Comparison of ENCODE assay signal across 8 cellular contexts in the genomic region with DNA sequence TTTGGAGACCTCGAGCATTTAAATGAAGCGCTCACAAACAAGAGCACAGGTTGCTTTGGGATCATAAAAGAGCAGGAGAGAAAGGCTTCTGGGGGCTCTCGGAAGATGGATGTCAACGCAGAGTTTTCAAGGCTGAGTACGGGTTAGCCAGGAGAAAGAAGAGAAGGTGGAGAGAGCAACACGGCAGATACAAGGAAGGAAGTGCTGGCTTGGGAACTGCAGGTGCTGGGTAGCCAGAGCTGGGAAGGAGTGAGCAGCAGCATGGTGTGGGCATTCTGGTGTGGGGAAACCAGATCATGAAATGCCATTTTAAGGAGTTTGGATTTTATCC. TPM values are rescaled to one million over a fixed set of nuclear protein-coding genes. Genes with fewer than 3 reads are reported as not detected.
DNase-seq lines count a peak whose midpoint lies in the region; ATAC-seq and TF ChIP-seq lines count a peak whose summit lies in the region.

No MANE protein-coding gene starts in this region.

- no peaks in the 10 kb centered on the region for H3K27me3 Mint-ChIP-seq in T-helper 17 cell

- POLR2A ChIA-PET in HEK293 (lab: Yijun Ruan, JAX): interaction anchor here (1.0 kb wide), 1 partner anchor 9 kb away, joined by 3 read pairs; no protein-coding TSS in a partner anchor

- 0 to 2% methylated on average over 6 of the region's 6 CpGs for WGBS in heart right ventricle, 2 donors

- H3K36me3 Mint-ChIP-seq in T-helper 17 cell (ENCODE audit: low read depth): peaks cover 4% of the 10 kb centered on the region

- no peak for ATAC-seq in T-helper 17 cell
- ATAC-seq in heart right ventricle: peak in 3 of 8 donors; percentile 3 to 18 (median 3)
- no peak for ATAC-seq in HG03432 (IDR thresholded peaks at IDR 0.05; ENCODE audit: unreplicated experiment)
- ATAC-seq in GM21526 (IDR thresholded peaks at IDR 0.05; ENCODE audit: low FRiP score, unreplicated experiment): no peak

- peak overlapping the region; percentile 64 for H3K4me3 ChIP-seq in HEK293 (ENCODE audit: low read depth, low read length)
- peak overlapping the region; percentile 45 to 100 (median 92) for H3K4me3 ChIP-seq in heart right ventricle
- peak overlapping the region; percentile 80 for H3K4me3 ChIP-seq in skeletal muscle satellite cell (ENCODE audit: low read length)

- H3K36me3 ChIP-seq in HEK293 (ENCODE audit: control insufficient read depth in 2 of 2, insufficient read depth in 1 of 2, low read length in 2 of 2) (no peaks in the 10 kb centered on the region), heart right ventricle (peaks cover 0 to 5% (median 0%) of the 10 kb centered on the region in 9 donors), skeletal muscle satellite cell (ENCODE audit: insufficient read depth, low read length) (no peaks in the 10 kb centered on the region)

- peak overlapping the region; percentile 97 for H3K27ac Mint-ChIP-seq in T-helper 17 cell

- peaks cover 27% of the 10 kb centered on the region for H3K4me1 Mint-ChIP-seq in T-helper 17 cell

- H3K4me2 ChIP-seq in skeletal muscle satellite cell (ENCODE audit: low read length): peak overlapping the region; percentile 98

- no peaks in the 10 kb centered on the region for H3K27me3 ChIP-seq in heart right ventricle
- H3K27me3 ChIP-seq in skeletal muscle satellite cell (ENCODE audit: control insufficient read depth, insufficient read depth, low read length): no peaks in the 10 kb centered on the region

- H3K4me3 Mint-ChIP-seq in T-helper 17 cell: peak overlapping the region; percentile 99

- CTCF ChIA-PET in HEK293 (lab: Yijun Ruan, JAX): no interaction called here

- no peak for DNase-seq in T-helper 17 cell
- DNase-seq in heart right ventricle: no peak
- DNase-seq in hypothalamus (lab: John Stamatoyannopoulos, UW): no peak
- DNase-seq in stimulated activated CD4-positive, alpha-beta T cell treated with anti-CD3 and anti-CD28 coated beads, Interleukin-1b, Interleukin-23, amount 100 ng/mL, for 48 hours: no peak

- TF ChIP-seq CTCF in HEK293 (tag by site-specific recombination; IDR thresholded peaks at IDR 0.05) (no peak), heart right ventricle (IDR thresholded peaks at IDR 0.05) (no peak)

- H3K9ac ChIP-seq in skeletal muscle satellite cell (ENCODE audit: low read depth, low read length): peak overlapping the region; percentile 84

- H3K4me1 ChIP-seq in HEK293 (ENCODE audit: control insufficient read depth, insufficient read depth, low read length) (no peaks in the 10 kb centered on the region), heart right ventricle (peaks cover 5 to 28% (median 24%) of the 10 kb centered on the region in 9 donors), skeletal muscle satellite cell (ENCODE audit: control insufficient read depth, insufficient read depth, low read length) (peaks cover 15% of the 10 kb centered on the region)

- intact Hi-C loops in heart right ventricle (cut with DNase I): no loop called here

- H3K9me3 ChIP-seq in HEK293 (ENCODE audit: control insufficient read depth, insufficient read depth, low read depth, low read length) (no peaks in the 10 kb centered on the region), T-helper 17 cell (ENCODE audit: control insufficient read depth, low read length, poor library complexity, severe bottlenecking) (no peaks in the 10 kb centered on the region), heart right ventricle (no peaks in the 10 kb centered on the region), skeletal muscle satellite cell (replicated peaks; ENCODE audit: low read length) (no peaks in the 10 kb centered on the region)

- H3K27ac ChIP-seq in HEK293 (ENCODE audit: extremely low read depth, low read depth, low read length): no peak overlapping the region; the same call in 1 of the 2 replicates
- H3K27ac ChIP-seq in heart right ventricle: peak overlapping the region in 9 of 10 donors; percentile 74 to 95 (median 89)

TF ChIP-seq in HEK293, 187 proteins besides CTCF, POLR2A, EP300 and RAD21:
- TF ChIP-seq ZSCAN30 (tag by site-specific recombination; IDR thresholded peaks at IDR 0.05) (no peak), ZNF174 (tag by site-specific recombination; IDR thresholded peaks at IDR 0.05) (no peak), PRDM1 (tag by site-specific recombination; IDR thresholded peaks at IDR 0.05) (peak; percentile 71), ZNF830 (tag by site-specific recombination; IDR thresholded peaks at IDR 0.05; ENCODE audit: low read depth) (no peak), ZNF341 (tag by site-specific recombination; IDR thresholded peaks at IDR 0.05; ENCODE audit: low read depth) (no peak), ZBTB17 (tag by site-specific recombination; IDR thresholded peaks at IDR 0.05) (peak; percentile 88), SCRT2 (tag by site-specific recombination; IDR thresholded peaks at IDR 0.05) (no peak), ZNF2 (tag by site-specific recombination; IDR thresholded peaks at IDR 0.05) (peak; percentile 30; the same call in 1 of the 2 replicates), ZNF600 (tag by site-specific recombination; IDR thresholded peaks at IDR 0.05) (peak; percentile 82), KLF7 (tag by site-specific recombination; IDR thresholded peaks at IDR 0.05; ENCODE audit: borderline replicate concordance) (0 out of 2 replicates have a peak, but pooled peaks have one; percentile 28), ZFP37 (tag by site-specific recombination; IDR thresholded peaks at IDR 0.05) (no peak), ZNF324 (tag by site-specific recombination; IDR thresholded peaks at IDR 0.05) (no peak), ZNF169 (tag by site-specific recombination; IDR thresholded peaks at IDR 0.05) (no peak), ZBTB20 (tag by site-specific recombination; IDR thresholded peaks at IDR 0.05) (peak; percentile 77)
- TF ChIP-seq, protein P1, sequence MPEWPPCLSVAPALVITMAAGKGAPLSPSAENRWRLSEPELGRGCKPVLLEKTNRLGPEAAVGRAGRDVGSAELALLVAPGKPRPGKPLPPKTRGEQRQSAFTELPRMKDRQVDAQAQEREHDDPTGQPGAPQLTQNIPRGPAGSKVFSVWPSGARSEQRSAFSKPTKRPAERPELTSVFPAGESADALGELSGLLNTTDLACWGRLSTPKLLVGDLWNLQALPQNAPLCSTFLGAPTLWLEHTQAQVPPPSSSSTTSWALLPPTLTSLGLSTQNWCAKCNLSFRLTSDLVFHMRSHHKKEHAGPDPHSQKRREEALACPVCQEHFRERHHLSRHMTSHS (tag by site-specific recombination; IDR thresholded peaks at IDR 0.05): no peak

RNA-seq across cellular contexts. Expression of a gene that starts 0.6 kb away (rescaled TPM):
- total RNA-seq in T-helper 17 cell (10 to 100 TPM; 40.2 to 41.7 TPM), heart right ventricle (10 to 100 TPM; 23.6 to 51.4 (median 35.7) TPM)
- 10 to 100 TPM in 1 of 2 donors, 1 to 10 TPM in 1; 9.7 to 16.5 TPM for polyA plus RNA-seq in heart right ventricle
- total RNA-seq in skeletal muscle satellite cell (2012; rRNA removed): 13.2 and 13.8 TPM in 2 replicates

RNA-seq across cellular contexts. Expression of a gene that starts 12.4 kb away (rescaled TPM):
- total RNA-seq in T-helper 17 cell (10 to 100 TPM; 52.0 to 67.1 TPM), heart right ventricle (100 to 1,000 TPM in 1 of 10 donors, 10 to 100 TPM in 9; 63.5 to 111 (median 82.4) TPM)
- polyA plus RNA-seq in heart right ventricle: 10 to 100 TPM; 16.5 to 17.9 TPM
- 23.8 and 34.5 TPM in 2 replicates for total RNA-seq in skeletal muscle satellite cell (2012; rRNA removed)

RNA-seq across cellular contexts. Expression of a gene that starts 53.8 kb away (rescaled TPM):
- 10 to 100 TPM; 48.6 to 56.8 TPM for total RNA-seq in T-helper 17 cell
- 10 to 100 TPM; 21.5 to 33.2 (median 28.0) TPM for total RNA-seq in heart right ventricle
- 10 to 100 TPM in 1 of 2 donors, 1 to 10 TPM in 1; 7.1 to 12.1 TPM for polyA plus RNA-seq in heart right ventricle
- 32.4 and 95.0 TPM in 2 replicates for total RNA-seq in skeletal muscle satellite cell (2012; rRNA removed)
